In genomic region chr11:396511-396947, GRCh38 we compare ENCODE assay signal across 8 cellular contexts. TPM values are rescaled to one million over a fixed set of nuclear protein-coding genes. Genes with fewer than 3 reads are reported as not detected.
DNase-seq lines count a peak whose midpoint lies in the region; ATAC-seq and TF ChIP-seq lines count a peak whose summit lies in the region.

No MANE protein-coding gene starts in this region.

- ATAC-seq in GM19351 (IDR thresholded peaks at IDR 0.05; ENCODE audit: unreplicated experiment) (peak; percentile 26), HG02763 (IDR thresholded peaks at IDR 0.05; ENCODE audit: unreplicated experiment) (no peak)
- peak; percentile 53 for ATAC-seq in stimulated activated naive CD8-positive, alpha-beta T cell treated with anti-CD3 and anti-CD28 coated beads, Interleukin-15, amount 100 ng/mL, for 72 hours

- TF ChIP-seq CTCF in fibroblast of the aortic adventitia (IDR thresholded peaks at IDR 0.05; ENCODE audit: insufficient read depth, low read length), result peak; percentile 41

- no peaks in the 10 kb centered on the region for H3K27me3 Mint-ChIP-seq in stimulated activated naive CD8-positive, alpha-beta T cell treated with anti-CD3 and anti-CD28 coated beads, Interleukin-15, amount 100 ng/mL, for 72 hours

- H3K4me3 ChIP-seq in fibroblast of the aortic adventitia (ENCODE audit: low read depth, low read length), result no peak overlapping the region

- peak overlapping the region in 1 of 2 donors; percentile 54 for H3K27ac Mint-ChIP-seq in stimulated activated naive CD8-positive, alpha-beta T cell treated with anti-CD3 and anti-CD28 coated beads, Interleukin-15, amount 100 ng/mL, for 72 hours

- H3K9me3 Mint-ChIP-seq in stimulated activated naive CD8-positive, alpha-beta T cell treated with anti-CD3 and anti-CD28 coated beads, Interleukin-15, amount 100 ng/mL, for 72 hours, result peaks cover 4 to 12% of the 10 kb centered on the region in 2 donors

- peak; percentile 66 for DNase-seq in AG20443 (ENCODE audit: low spot score)
- peak; percentile 68 for DNase-seq in RKO (ENCODE audit: low spot score)
- peak; percentile 20 for DNase-seq in fibroblast of the aortic adventitia (ENCODE audit: low read depth)
- DNase-seq in stimulated activated naive CD8-positive, alpha-beta T cell treated with anti-CD3 and anti-CD28 coated beads, Interleukin-15, amount 100 ng/mL, for 72 hours, result peak in 1 of 2 donors; percentile 45
- DNase-seq in NCI-H2029 (lab: John Stamatoyannopoulos, UW), result no peak
- no peak for DNase-seq in stimulated activated CD4-positive, alpha-beta T cell treated with anti-CD3 and anti-CD28 coated beads, Interleukin-2, amount 100 ng/mL, for 24 hours

- H3K4me1 Mint-ChIP-seq in stimulated activated naive CD8-positive, alpha-beta T cell treated with anti-CD3 and anti-CD28 coated beads, Interleukin-15, amount 100 ng/mL, for 72 hours, result peaks cover 23% of the 10 kb centered on the region

- peak overlapping the region; percentile 53 to 76 for H3K4me3 Mint-ChIP-seq in stimulated activated naive CD8-positive, alpha-beta T cell treated with anti-CD3 and anti-CD28 coated beads, Interleukin-15, amount 100 ng/mL, for 72 hours

RNA-seq across cellular contexts. Expression of gene PKP3, which starts 2.5 kb away (rescaled TPM):
- 1.3 and 5.6 TPM in 2 replicates for total RNA-seq in fibroblast of the aortic adventitia (ENCODE audit: low replicate concordance)

RNA-seq across cellular contexts. Expression of gene SIGIRR, which starts 18.3 kb away (rescaled TPM):
- total RNA-seq in fibroblast of the aortic adventitia (ENCODE audit: low replicate concordance), result 30.4 and 38.7 TPM in 2 replicates

RNA-seq across cellular contexts. Expression of gene B4GALNT4, which starts 27.2 kb away (rescaled TPM):
- 1.5 and 1.9 TPM in 2 replicates for total RNA-seq in fibroblast of the aortic adventitia (ENCODE audit: low replicate concordance)

RNA-seq across cellular contexts. Expression of gene ANO9, which starts 45.3 kb away (rescaled TPM):
- total RNA-seq in fibroblast of the aortic adventitia (ENCODE audit: low replicate concordance), result not detected in 2 replicates

RNA-seq across cellular contexts. Expression of gene PTDSS2, which starts 53.5 kb away (rescaled TPM):
- 28.7 and 51.6 TPM in 2 replicates for total RNA-seq in fibroblast of the aortic adventitia (ENCODE audit: low replicate concordance)

Comparison
In these comparisons a context has a peak if more than half of its experiments do, and no peak if none do; other contexts are left out.
1. DNase-seq: peak in AG20443 (single experiment), RKO (single experiment) and fibroblast of the aortic adventitia (single experiment); none in NCI-H2029 (single experiment) and stimulated activated CD4-positive, alpha-beta T cell treated with anti-CD3 and anti-CD28 coated beads, Interleukin-2, amount 100 ng/mL, for 24 hours (0 of 2).